In genomic region chr7:4631664-4632171, GRCh38 we compare ENCODE assay signal across 8 cellular contexts. TPM values are rescaled to one million over a fixed set of nuclear protein-coding genes. Genes with fewer than 3 reads are reported as not detected.
DNase-seq lines count a peak whose midpoint lies in the region; ATAC-seq, FAIRE-seq and TF ChIP-seq lines count a peak whose summit lies in the region.

No MANE protein-coding gene starts in this region.

- no peaks in the 10 kb centered on the region for H3K9me3 Mint-ChIP-seq in endodermal cell

- H3K4me1 Mint-ChIP-seq in endodermal cell: peaks cover 19% of the 10 kb centered on the region

- peaks cover 52% of the 10 kb centered on the region for H3K27me3 Mint-ChIP-seq in endodermal cell (ENCODE audit: insufficient read depth)

- TF ChIP-seq CTCF in endodermal cell (conservative IDR thresholded peaks at IDR 0.05) (peak; percentile 88), lower lobe of right lung (IDR thresholded peaks at IDR 0.05) (peak; percentile 67), transverse colon (IDR thresholded peaks at IDR 0.05) (peak; percentile 59 to 74 (median 63))

- H3K27ac ChIP-seq in HUES48 (ENCODE audit: low read depth, low read length) (no peak overlapping the region), endodermal cell (ENCODE audit: low read depth, low read length) (no peak overlapping the region), lower lobe of right lung (peak overlapping the region; percentile 71), transverse colon (peak overlapping the region; percentile 20 to 63 (median 46))

- WGBS in endodermal cell (ENCODE audit: insufficient coverage in 1 of 2, insufficient read length in 1 of 2), 2 experiments: 4 to 10% methylated on average over 5 to 17 of the region's 17 CpGs
- 23% methylated on average over 17 of the region's 17 CpGs; no CpG with 5 or more reads in 1 of the 2 donors for WGBS in transverse colon (ENCODE audit: low coverage in 1 of 2), 2 donors

- H3K36me3 ChIP-seq in HUES48 (ENCODE audit: control insufficient read depth, insufficient read depth, low read length) (no peaks in the 10 kb centered on the region), endodermal cell (ENCODE audit: control insufficient read depth, insufficient read depth, low read length) (no peaks in the 10 kb centered on the region), lower lobe of right lung (no peaks in the 10 kb centered on the region), transverse colon (no peaks in the 10 kb centered on the region)

- H3K27me3 ChIP-seq in HUES48 (ENCODE audit: control insufficient read depth, insufficient read depth, low read length) (peaks cover 30% of the 10 kb centered on the region), endodermal cell (ENCODE audit: control insufficient read depth, insufficient read depth, low read length, poor library complexity, severe bottlenecking) (peaks cover 20% of the 10 kb centered on the region), lower lobe of right lung (ENCODE audit: low read depth) (no peaks in the 10 kb centered on the region), transverse colon (no peaks in the 10 kb centered on the region)

- H3K4me3 ChIP-seq in HUES48 (ENCODE audit: low read depth, low read length) (peak overlapping the region; percentile 48), endodermal cell (ENCODE audit: low read length) (peak overlapping the region; percentile 32), lower lobe of right lung (peak overlapping the region; percentile 40), transverse colon (peak overlapping the region in 2 of 4 donors; percentile 13 to 32)

- in situ Hi-C loops in transverse colon (cut with MboI; ENCODE audit: low pct_ligation_motif_present in 1 of 4, low pct_unique_long_range_greater_than_20kb in 1 of 4, low sequenced_read_pairs in 3 of 4): loop anchor here in 1 of 4 donors (10.0 kb wide), 1 partner anchor 53 kb away; the partner anchor contains the start of gene FOXK1

- FAIRE-seq in RCC 7860 (lab: Jason Lieb, UNC): peak; percentile 63

- peak overlapping the region; percentile 42 for H3K4me3 Mint-ChIP-seq in endodermal cell

- H3K9me3 ChIP-seq in HUES48 (ENCODE audit: control insufficient read depth, insufficient read depth, low read length): no peaks in the 10 kb centered on the region
- H3K9me3 ChIP-seq in endodermal cell (ENCODE audit: control insufficient read depth, low read length): no peaks in the 10 kb centered on the region
- no peaks in the 10 kb centered on the region for H3K9me3 ChIP-seq in lower lobe of right lung
- H3K9me3 ChIP-seq in transverse colon: no peaks in the 10 kb centered on the region

- TF ChIP-seq EP300 in transverse colon (IDR thresholded peaks at IDR 0.05; ENCODE audit: low read depth): no peak

- no peak for TF ChIP-seq POLR2A in transverse colon (IDR thresholded peaks at IDR 0.05)

- H3K27ac Mint-ChIP-seq in endodermal cell: peak overlapping the region; percentile 77

- H3K4me1 ChIP-seq in HUES48 (ENCODE audit: control insufficient read depth, insufficient read depth, low read length): no peaks in the 10 kb centered on the region
- peaks cover 8% of the 10 kb centered on the region for H3K4me1 ChIP-seq in endodermal cell (ENCODE audit: control insufficient read depth, insufficient read depth, low read length)
- peaks cover 14% of the 10 kb centered on the region for H3K4me1 ChIP-seq in lower lobe of right lung
- peaks cover 0 to 12% (median 7%) of the 10 kb centered on the region in 4 donors for H3K4me1 ChIP-seq in transverse colon

- intact Hi-C loops in lower lobe of right lung (cut with DNase I) (no loop called here), transverse colon (cut with DNase I; ENCODE audit: low total_unique reads) (no loop called here)

- H3K36me3 Mint-ChIP-seq in endodermal cell (ENCODE audit: low read depth): no peaks in the 10 kb centered on the region

- peak; percentile 96 to 97 for ATAC-seq in lower lobe of right lung
- ATAC-seq in GM21786 (IDR thresholded peaks at IDR 0.05; ENCODE audit: unreplicated experiment): no peak
- no peak for ATAC-seq in HG02763 (IDR thresholded peaks at IDR 0.05; ENCODE audit: unreplicated experiment)

- H3K9ac ChIP-seq in HUES48 (ENCODE audit: low read depth, low read length): no peak overlapping the region
- no peak overlapping the region for H3K9ac ChIP-seq in endodermal cell (ENCODE audit: extremely low read depth, low read length, poor library complexity, severe bottlenecking)

- DNase-seq in Ammon's horn (ENCODE audit: low spot score) (peak; percentile 92), RCC 7860 (ENCODE audit: low spot score) (peak; percentile 70), endodermal cell (peak; percentile 92), lower lobe of right lung (peak; percentile 84), transverse colon (peak; percentile 85)

RNA-seq across cellular contexts. Expression of gene FOXK1, which starts 50.4 kb away (rescaled TPM):
- total RNA-seq in endodermal cell: 10 to 100 TPM; 36.9 to 43.4 TPM
- 14.9 TPM for polyA plus RNA-seq in endodermal cell (2013, experiment 1 of 2)
- polyA plus RNA-seq in endodermal cell (2013, experiment 2 of 2): 13.9 TPM
- total RNA-seq in lower lobe of right lung: 28.8 TPM
- total RNA-seq in transverse colon: 10 to 100 TPM; 28.0 to 59.9 (median 34.2) TPM

Comparison
In these comparisons a context has a peak if more than half of its experiments do, and no peak if none do; other contexts are left out.
1. H3K27ac ChIP-seq: peak in lower lobe of right lung (single experiment) and transverse colon (4 of 4); none in HUES48 (single experiment) and endodermal cell (single experiment).
2. ATAC-seq: peak in lower lobe of right lung (2 of 2); none in GM21786 (single experiment) and HG02763 (single experiment).
3. Peak in every context shown above with its lines, with median percentiles within 50 percentile points of each other: DNase-seq and CTCF ChIP-seq.